ENCODE assay signal across 11 cellular contexts in genomic region chrX:136210243-136210642, GRCh38. TPM values are rescaled to one million over a fixed set of nuclear protein-coding genes. Genes with fewer than 3 reads are reported as not detected.
A peak's percentile ranks its signal among the peaks of the same experiment; 100 is the strongest.
DNase-seq lines count a peak whose midpoint lies in the region; ATAC-seq, FAIRE-seq and TF ChIP-seq lines count a peak whose summit lies in the region.
"Had no signal": no experiment of that assay in that cellular context is flagged by ENCODE, and none has a peak within 500 bp of the region (broad histone marks: within the 10 kb centered on the region; RNA-seq: fewer than 3 reads in every experiment).

No MANE protein-coding gene starts in this region.

- ATAC-seq in HG03159 (IDR thresholded peaks at IDR 0.05; ENCODE audit: unreplicated experiment) (peak; percentile 68), mucosa of descending colon (peak; percentile 20), GM18873 (IDR thresholded peaks at IDR 0.05; ENCODE audit: low FRiP score, unreplicated experiment) (no peak), GM21447 (IDR thresholded peaks at IDR 0.05; ENCODE audit: unreplicated experiment) (no peak), HG03097 (IDR thresholded peaks at IDR 0.05; ENCODE audit: low FRiP score, unreplicated experiment) (no peak)

- intact Hi-C loops in mucosa of descending colon (cut with DNase I, micrococcal nuclease): no loop called here

- no peaks in the 10 kb centered on the region for H3K4me1 ChIP-seq in mucosa of descending colon (ENCODE audit: low read depth)

- FAIRE-seq in D721Med (lab: Jason Lieb, UNC): peak; percentile 78
- peak; percentile 86 for FAIRE-seq in RCC 7860 (lab: Jason Lieb, UNC)

- DNase-seq in D721Med (ENCODE audit: insufficient read length, low spot score) (no peak), RCC 7860 (ENCODE audit: low spot score) (peak; percentile 32), mucosa of descending colon (no peak), AG08396 (ENCODE audit: low spot score) (no peak)
- DNase-seq: activated naive CD4-positive, alpha-beta T cell; SHP77; stimulated activated CD4-positive, alpha-beta T cell treated with anti-CD3 and anti-CD28 coated beads, Interleukin-2, amount 100 ng/mL, for 48 hours had no signal

- H3K4me3 ChIP-seq in mucosa of descending colon: no peak overlapping the region

- H3K9me3 ChIP-seq in mucosa of descending colon: no peaks in the 10 kb centered on the region

- H3K36me3 ChIP-seq in mucosa of descending colon (ENCODE audit: low read depth): no peaks in the 10 kb centered on the region

- TF ChIP-seq CTCF in D721Med (IDR thresholded peaks at IDR 0.05; ENCODE audit: insufficient read depth, missing control alignments) (no peak), mucosa of descending colon (IDR thresholded peaks at IDR 0.05) (no peak)

RNA-seq across cellular contexts. Expression of gene MAP7D3, which starts 41.0 kb away (rescaled TPM):
- 10 to 100 TPM in 1 of 3 donors, 1 to 10 TPM in 2; 2.8 to 11.1 (median 4.4) TPM for total RNA-seq in mucosa of descending colon

Comparison
In these comparisons a context has a peak if more than half of its experiments do, and no peak if none do; other contexts are left out.
1. ATAC-seq: peak in HG03159 (single experiment) and mucosa of descending colon (single experiment); none in GM18873 (single experiment), GM21447 (single experiment) and HG03097 (single experiment).